8 cellular contexts compared by ENCODE assay signal in genomic region chr2:38115216-38116012, GRCh38. TPM values are rescaled to one million over a fixed set of nuclear protein-coding genes. Genes with fewer than 3 reads are reported as not detected.
DNase-seq lines count a peak whose midpoint lies in the region; ATAC-seq lines count a peak whose summit lies in the region.

No MANE protein-coding gene starts in this region.

- no peaks in the 10 kb centered on the region for H3K9me3 Mint-ChIP-seq in activated T-helper 17 cell treated with anti-CD3 and anti-CD28 coated beads, Interleukin-2, amount 50 U/mL, for 72 hours

- no peak overlapping the region for H3K27ac Mint-ChIP-seq in activated T-helper 17 cell treated with anti-CD3 and anti-CD28 coated beads, Interleukin-2, amount 50 U/mL, for 72 hours

- no peak overlapping the region for H3K4me3 Mint-ChIP-seq in activated T-helper 17 cell treated with anti-CD3 and anti-CD28 coated beads, Interleukin-2, amount 50 U/mL, for 72 hours

- DNase-seq in activated gamma-delta T cell treated with Interleukin-2 at 50 U/mL for 16 hours (peak; percentile 54), activated gamma-delta T cell (lab: John Stamatoyannopoulos, UW) (no peak), Kasumi-1 (lab: John Stamatoyannopoulos, UW) (peak; percentile 80 to 82), RPMI7951 (ENCODE audit: low read depth) (peak; percentile 84), foreskin melanocyte (peak; percentile 52), pons (ENCODE audit: low spot score) (peak; percentile 60), cortex of kidney (lab: John Stamatoyannopoulos, UW) (no peak)

- ATAC-seq in activated T-helper 17 cell treated with anti-CD3 and anti-CD28 coated beads, Interleukin-2, amount 50 U/mL, for 72 hours (replicated peaks) = peak; percentile 72

- H3K4me1 Mint-ChIP-seq in activated T-helper 17 cell treated with anti-CD3 and anti-CD28 coated beads, Interleukin-2, amount 50 U/mL, for 72 hours = peaks cover 5% of the 10 kb centered on the region

- H3K27me3 Mint-ChIP-seq in activated T-helper 17 cell treated with anti-CD3 and anti-CD28 coated beads, Interleukin-2, amount 50 U/mL, for 72 hours = peaks cover 38% of the 10 kb centered on the region

- H3K36me3 Mint-ChIP-seq in activated T-helper 17 cell treated with anti-CD3 and anti-CD28 coated beads, Interleukin-2, amount 50 U/mL, for 72 hours (ENCODE audit: low read depth) = no peaks in the 10 kb centered on the region

RNA-seq across cellular contexts. Expression of gene CYP1B1, which starts 39.5 kb away (rescaled TPM):
- total RNA-seq in RPMI7951 (2014; rRNA removed; shearing (Covaris generic)) = 0.39 and 1.2 TPM in 2 replicates
- total RNA-seq in activated T-helper 17 cell treated with anti-CD3 and anti-CD28 coated beads, Interleukin-2, amount 50 U/mL, for 72 hours = 10 to 100 TPM; 25.5 to 40.8 TPM

Comparison
In these comparisons a context has a peak if more than half of its experiments do, and no peak if none do; other contexts are left out.
1. DNase-seq: peak in activated gamma-delta T cell treated with Interleukin-2 at 50 U/mL for 16 hours (single experiment), Kasumi-1 (2 of 2), RPMI7951 (single experiment), foreskin melanocyte (single experiment) and pons (single experiment); none in activated gamma-delta T cell (single experiment) and cortex of kidney (single experiment).
2. RNA of gene CYP1B1, which starts 39.5 kb away (total RNA-seq): 25.5 to 40.8 TPM in activated T-helper 17 cell treated with anti-CD3 and anti-CD28 coated beads, Interleukin-2, amount 50 U/mL, for 72 hours; 0.39 to 1.2 TPM in RPMI7951; every median in the first group is over 10 times any median in the second.